Comparison of ENCODE assay signal across 1 cellular context in the genomic region with DNA sequence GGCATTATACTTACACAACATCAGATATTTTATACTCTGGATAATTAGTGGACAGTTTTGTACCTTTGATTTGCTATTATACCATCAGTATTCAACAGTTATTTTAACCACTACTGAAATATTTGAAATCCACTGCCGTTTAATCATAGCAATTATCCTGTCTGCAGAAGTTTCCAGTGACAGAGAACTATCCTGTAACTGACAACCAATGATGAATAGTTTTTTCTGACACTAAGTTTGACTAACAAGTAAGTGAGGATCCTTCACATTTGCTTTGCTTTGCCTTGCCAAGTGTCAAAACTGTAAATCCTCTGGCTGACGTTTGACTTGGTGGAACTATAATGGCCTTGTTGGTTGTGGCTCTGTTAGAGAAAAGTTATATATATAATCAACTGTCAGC.
TF ChIP-seq lines count a peak whose summit lies in the region.

No MANE protein-coding gene starts in this region.

TF ChIP-seq in GM23338, 12 proteins besides CTCF, POLR2A, EP300 and RAD21:
- TF ChIP-seq, protein P1, sequence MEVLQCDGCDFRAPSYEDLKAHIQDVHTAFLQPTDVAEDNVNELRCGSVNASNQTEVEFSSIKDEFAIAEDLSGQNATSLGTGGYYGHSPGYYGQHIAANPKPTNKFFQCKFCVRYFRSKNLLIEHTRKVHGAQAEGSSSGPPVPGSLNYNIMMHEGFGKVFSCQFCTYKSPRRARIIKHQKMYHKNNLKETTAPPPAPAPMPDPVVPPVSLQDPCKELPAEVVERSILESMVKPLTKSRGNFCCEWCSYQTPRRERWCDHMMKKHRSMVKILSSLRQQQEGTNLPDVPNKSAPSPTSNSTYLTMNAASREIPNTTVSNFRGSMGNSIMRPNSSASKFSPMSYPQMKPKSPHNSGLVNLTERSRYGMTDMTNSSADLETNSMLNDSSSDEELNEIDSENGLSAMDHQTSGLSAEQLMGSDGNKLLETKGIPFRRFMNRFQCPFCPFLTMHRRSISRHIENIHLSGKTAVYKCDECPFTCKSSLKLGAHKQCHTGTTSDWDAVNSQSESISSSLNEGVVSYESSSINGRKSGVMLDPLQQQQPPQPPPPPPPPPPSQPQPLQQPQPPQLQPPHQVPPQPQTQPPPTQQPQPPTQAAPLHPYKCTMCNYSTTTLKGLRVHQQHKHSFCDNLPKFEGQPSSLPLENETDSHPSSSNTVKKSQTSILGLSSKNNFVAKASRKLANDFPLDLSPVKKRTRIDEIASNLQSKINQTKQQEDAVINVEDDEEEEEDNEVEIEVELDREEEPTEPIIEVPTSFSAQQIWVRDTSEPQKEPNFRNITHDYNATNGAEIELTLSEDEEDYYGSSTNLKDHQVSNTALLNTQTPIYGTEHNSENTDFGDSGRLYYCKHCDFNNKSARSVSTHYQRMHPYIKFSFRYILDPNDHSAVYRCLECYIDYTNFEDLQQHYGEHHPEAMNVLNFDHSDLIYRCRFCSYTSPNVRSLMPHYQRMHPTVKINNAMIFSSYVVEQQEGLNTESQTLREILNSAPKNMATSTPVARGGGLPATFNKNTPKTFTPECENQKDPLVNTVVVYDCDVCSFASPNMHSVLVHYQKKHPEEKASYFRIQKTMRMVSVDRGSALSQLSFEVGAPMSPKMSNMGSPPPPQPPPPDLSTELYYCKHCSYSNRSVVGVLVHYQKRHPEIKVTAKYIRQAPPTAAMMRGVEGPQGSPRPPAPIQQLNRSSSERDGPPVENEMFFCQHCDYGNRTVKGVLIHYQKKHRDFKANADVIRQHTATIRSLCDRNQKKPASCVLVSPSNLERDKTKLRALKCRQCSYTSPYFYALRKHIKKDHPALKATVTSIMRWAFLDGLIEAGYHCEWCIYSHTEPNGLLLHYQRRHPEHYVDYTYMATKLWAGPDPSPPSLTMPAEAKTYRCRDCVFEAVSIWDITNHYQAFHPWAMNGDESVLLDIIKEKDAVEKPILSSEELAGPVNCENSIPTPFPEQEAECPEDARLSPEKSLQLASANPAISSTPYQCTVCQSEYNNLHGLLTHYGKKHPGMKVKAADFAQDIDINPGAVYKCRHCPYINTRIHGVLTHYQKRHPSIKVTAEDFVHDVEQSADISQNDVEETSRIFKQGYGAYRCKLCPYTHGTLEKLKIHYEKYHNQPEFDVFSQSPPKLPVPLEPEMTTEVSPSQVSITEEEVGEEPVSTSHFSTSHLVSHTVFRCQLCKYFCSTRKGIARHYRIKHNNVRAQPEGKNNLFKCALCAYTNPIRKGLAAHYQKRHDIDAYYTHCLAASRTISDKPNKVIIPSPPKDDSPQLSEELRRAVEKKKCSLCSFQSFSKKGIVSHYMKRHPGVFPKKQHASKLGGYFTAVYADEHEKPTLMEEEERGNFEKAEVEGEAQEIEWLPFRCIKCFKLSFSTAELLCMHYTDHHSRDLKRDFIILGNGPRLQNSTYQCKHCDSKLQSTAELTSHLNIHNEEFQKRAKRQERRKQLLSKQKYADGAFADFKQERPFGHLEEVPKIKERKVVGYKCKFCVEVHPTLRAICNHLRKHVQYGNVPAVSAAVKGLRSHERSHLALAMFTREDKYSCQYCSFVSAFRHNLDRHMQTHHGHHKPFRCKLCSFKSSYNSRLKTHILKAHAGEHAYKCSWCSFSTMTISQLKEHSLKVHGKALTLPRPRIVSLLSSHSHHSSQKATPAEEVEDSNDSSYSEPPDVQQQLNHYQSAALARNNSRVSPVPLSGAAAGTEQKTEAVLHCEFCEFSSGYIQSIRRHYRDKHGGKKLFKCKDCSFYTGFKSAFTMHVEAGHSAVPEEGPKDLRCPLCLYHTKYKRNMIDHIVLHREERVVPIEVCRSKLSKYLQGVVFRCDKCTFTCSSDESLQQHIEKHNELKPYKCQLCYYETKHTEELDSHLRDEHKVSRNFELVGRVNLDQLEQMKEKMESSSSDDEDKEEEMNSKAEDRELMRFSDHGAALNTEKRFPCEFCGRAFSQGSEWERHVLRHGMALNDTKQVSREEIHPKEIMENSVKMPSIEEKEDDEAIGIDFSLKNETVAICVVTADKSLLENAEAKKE (CRISPR knock-in tag; IDR thresholded peaks at IDR 0.05): no peak
- TF ChIP-seq JUNB (IDR thresholded peaks at IDR 0.05; ENCODE audit: unreplicated experiment) (no peak), EZH2 (IDR thresholded peaks at IDR 0.05; ENCODE audit: low read depth, unreplicated experiment) (no peak), EZH2phosphoT487 (IDR thresholded peaks at IDR 0.05; ENCODE audit: unreplicated experiment) (no peak), POLR2AphosphoS5 (IDR thresholded peaks at IDR 0.05; ENCODE audit: low read depth) (no peak)
- TF ChIP-seq, protein P2, sequence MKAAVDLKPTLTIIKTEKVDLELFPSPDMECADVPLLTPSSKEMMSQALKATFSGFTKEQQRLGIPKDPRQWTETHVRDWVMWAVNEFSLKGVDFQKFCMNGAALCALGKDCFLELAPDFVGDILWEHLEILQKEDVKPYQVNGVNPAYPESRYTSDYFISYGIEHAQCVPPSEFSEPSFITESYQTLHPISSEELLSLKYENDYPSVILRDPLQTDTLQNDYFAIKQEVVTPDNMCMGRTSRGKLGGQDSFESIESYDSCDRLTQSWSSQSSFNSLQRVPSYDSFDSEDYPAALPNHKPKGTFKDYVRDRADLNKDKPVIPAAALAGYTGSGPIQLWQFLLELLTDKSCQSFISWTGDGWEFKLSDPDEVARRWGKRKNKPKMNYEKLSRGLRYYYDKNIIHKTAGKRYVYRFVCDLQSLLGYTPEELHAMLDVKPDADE (IDR thresholded peaks at IDR 0.05): no peak
